Comparison of ENCODE assay signal across 23 cellular contexts in genomic region chr18:52462853-52463252, GRCh38.
"Had no signal": no experiment of that assay in that cellular context is flagged by ENCODE, and none has a peak within 500 bp of the region (broad histone marks: within the 10 kb centered on the region; RNA-seq: fewer than 3 reads in every experiment).

No MANE protein-coding gene starts in this region.

- H3K36me3 ChIP-seq: colonic mucosa, esophagus muscularis mucosa, esophagus squamous epithelium, gastrocnemius medialis, gastroesophageal sphincter, heart left ventricle, heart right ventricle had no signal

- H3K27me3 ChIP-seq: colonic mucosa, esophagus muscularis mucosa, esophagus squamous epithelium, foreskin keratinocyte, gastrocnemius medialis, gastroesophageal sphincter, heart left ventricle, heart right ventricle had no signal

- H3K27ac ChIP-seq: colonic mucosa, coronary artery, epithelial cell of prostate, esophagus muscularis mucosa, esophagus squamous epithelium, foreskin keratinocyte, gastrocnemius medialis, gastroesophageal sphincter, heart left ventricle, heart right ventricle had no signal

- DNase-seq: colonic mucosa; cortex of kidney; dermis blood vessel endothelial cell; effector CD4-positive, alpha-beta T cell; effector CD8-positive, alpha-beta T cell; effector memory CD4-positive, alpha-beta T cell; effector memory CD8-positive, alpha-beta T cell; endodermal cell; erythroblast; esophagus squamous epithelium; foreskin fibroblast; foreskin keratinocyte; foreskin melanocyte; gastrocnemius medialis; glutamatergic neuron; head of caudate nucleus; heart left ventricle; heart right ventricle had no signal

- H3K4me3 ChIP-seq: colonic mucosa, coronary artery, esophagus muscularis mucosa, esophagus squamous epithelium, gastrocnemius medialis, gastroesophageal sphincter, heart left ventricle, heart right ventricle had no signal

- H3K9me3 ChIP-seq: colonic mucosa, esophagus muscularis mucosa, gastrocnemius medialis, gastroesophageal sphincter, heart left ventricle, heart right ventricle had no signal

- ATAC-seq: effector memory CD8-positive, alpha-beta T cell; esophagus mucosa; foreskin keratinocyte; gastrocnemius medialis; gastroesophageal sphincter; heart left ventricle; heart right ventricle had no signal
